In genomic region chr3:11245827-11246662, GRCh38 we compare ENCODE assay signal across 2 cellular contexts.
A peak's percentile ranks its signal among the peaks of the same experiment; 100 is the strongest.
TF ChIP-seq lines count a peak whose summit lies in the region.

No MANE protein-coding gene starts in this region.

TF ChIP-seq in HEK293, 187 proteins besides CTCF, POLR2A, EP300 and RAD21 (continued from another document):
- TF ChIP-seq, protein P1, sequence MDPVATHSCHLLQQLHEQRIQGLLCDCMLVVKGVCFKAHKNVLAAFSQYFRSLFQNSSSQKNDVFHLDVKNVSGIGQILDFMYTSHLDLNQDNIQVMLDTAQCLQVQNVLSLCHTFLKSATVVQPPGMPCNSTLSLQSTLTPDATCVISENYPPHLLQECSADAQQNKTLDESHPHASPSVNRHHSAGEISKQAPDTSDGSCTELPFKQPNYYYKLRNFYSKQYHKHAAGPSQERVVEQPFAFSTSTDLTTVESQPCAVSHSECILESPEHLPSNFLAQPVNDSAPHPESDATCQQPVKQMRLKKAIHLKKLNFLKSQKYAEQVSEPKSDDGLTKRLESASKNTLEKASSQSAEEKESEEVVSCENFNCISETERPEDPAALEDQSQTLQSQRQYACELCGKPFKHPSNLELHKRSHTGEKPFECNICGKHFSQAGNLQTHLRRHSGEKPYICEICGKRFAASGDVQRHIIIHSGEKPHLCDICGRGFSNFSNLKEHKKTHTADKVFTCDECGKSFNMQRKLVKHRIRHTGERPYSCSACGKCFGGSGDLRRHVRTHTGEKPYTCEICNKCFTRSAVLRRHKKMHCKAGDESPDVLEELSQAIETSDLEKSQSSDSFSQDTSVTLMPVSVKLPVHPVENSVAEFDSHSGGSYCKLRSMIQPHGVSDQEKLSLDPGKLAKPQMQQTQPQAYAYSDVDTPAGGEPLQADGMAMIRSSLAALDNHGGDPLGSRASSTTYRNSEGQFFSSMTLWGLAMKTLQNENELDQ (tag by site-specific recombination; IDR thresholded peaks at IDR 0.05; ENCODE audit: low read depth), result no peak
- 0 out of 2 replicates have a peak, but pooled peaks have one; percentile 39 for TF ChIP-seq SCRT1 (tag by site-specific recombination; IDR thresholded peaks at IDR 0.05; ENCODE audit: borderline replicate concordance)
TF ChIP-seq in HEK293: peak in this region for 5.

TF ChIP-seq in SK-N-SH treated with all-trans-retinoic acid at 6 μM for 48 hours, 23 proteins besides CTCF, POLR2A, EP300 and RAD21 (continued from another document):
- no peak for TF ChIP-seq TSHZ2 (CRISPR knock-in tag; IDR thresholded peaks at IDR 0.05)
- no peak for TF ChIP-seq CREB5 (CRISPR knock-in tag; IDR thresholded peaks at IDR 0.05; ENCODE audit: low read depth)
- no peak for TF ChIP-seq ZFP3 (CRISPR knock-in tag; IDR thresholded peaks at IDR 0.05)
- no peak for TF ChIP-seq ZFP30 (CRISPR knock-in tag; IDR thresholded peaks at IDR 0.05)
- no peak for TF ChIP-seq PPARA (CRISPR knock-in tag; IDR thresholded peaks at IDR 0.05; ENCODE audit: borderline replicate concordance)
- TF ChIP-seq RARB (CRISPR knock-in tag; IDR thresholded peaks at IDR 0.05), result no peak
- no peak for TF ChIP-seq OSR1 (CRISPR knock-in tag; IDR thresholded peaks at IDR 0.05)
- TF ChIP-seq PATZ1 (CRISPR knock-in tag; IDR thresholded peaks at IDR 0.05; ENCODE audit: borderline replicate concordance), result no peak
- TF ChIP-seq CSDC2 (CRISPR knock-in tag; IDR thresholded peaks at IDR 0.05), result no peak
- no peak for TF ChIP-seq TCF4 (CRISPR knock-in tag; IDR thresholded peaks at IDR 0.05; ENCODE audit: borderline replicate concordance)
- no peak for TF ChIP-seq ARNTL (CRISPR knock-in tag; IDR thresholded peaks at IDR 0.05; ENCODE audit: borderline replicate concordance, low read depth)
- TF ChIP-seq SNAI2 (CRISPR knock-in tag; IDR thresholded peaks at IDR 0.05), result no peak
- no peak for TF ChIP-seq ESRRG (CRISPR knock-in tag; IDR thresholded peaks at IDR 0.05)
- no peak for TF ChIP-seq BACH2 (CRISPR knock-in tag; IDR thresholded peaks at IDR 0.05; ENCODE audit: borderline replicate concordance)
- TF ChIP-seq ISL1 (CRISPR knock-in tag; IDR thresholded peaks at IDR 0.05), result no peak
